Comparison of ENCODE assay signal across 14 cellular contexts in genomic region chr21:39022035-39022900, GRCh38.
DNase-seq lines count a peak whose midpoint lies in the region; ATAC-seq and TF ChIP-seq lines count a peak whose summit lies in the region.
"Had no signal": no experiment of that assay in that cellular context is flagged by ENCODE, and none has a peak within 500 bp of the region (broad histone marks: within the 10 kb centered on the region; RNA-seq: fewer than 3 reads in every experiment).

No MANE protein-coding gene starts in this region.

- H3K9me3 ChIP-seq in DND-41 (ENCODE audit: insufficient read depth, low read length, severe bottlenecking) (peaks cover 12% of the 10 kb centered on the region), skeletal muscle tissue (ENCODE audit: control insufficient read depth in 3 of 3, low read length in 3 of 3) (no peaks in the 10 kb centered on the region)

- peak; percentile 80 for ATAC-seq in DND-41 (ENCODE audit: insufficient read depth, low read depth)
- ATAC-seq: PC-3 had no signal

- TF ChIP-seq CTCF in DND-41 (IDR thresholded peaks at IDR 0.05; ENCODE audit: borderline replicate concordance, extremely low read depth, low read length, poor library complexity, severe bottlenecking) (no peak), glutamatergic neuron (IDR thresholded peaks at IDR 0.05; ENCODE audit: partially characterized antibody, unreplicated experiment) (peak; percentile 13), endothelial cell (IDR thresholded peaks at IDR 0.05; ENCODE audit: unreplicated experiment) (no peak)

- H3K27me3 Mint-ChIP-seq in glutamatergic neuron (ENCODE audit: unreplicated experiment) = peaks cover 2% of the 10 kb centered on the region
- peaks cover 6% of the 10 kb centered on the region for H3K27me3 Mint-ChIP-seq in endothelial cell (ENCODE audit: unreplicated experiment)
- peaks cover 3 to 5% (median 4%) of the 10 kb centered on the region in 3 donors for H3K27me3 Mint-ChIP-seq in immature natural killer cell (ENCODE audit: low read depth in 3 of 3)

- no peaks in the 10 kb centered on the region for H3K79me2 ChIP-seq in DND-41 (ENCODE audit: insufficient read depth, low read length)

- DNase-seq in DND-41 (peak; percentile 63), NCI-H2196 treated with DMSO at 0.1 percent for 48 hours (lab: John Stamatoyannopoulos, UW; ENCODE audit: unreplicated experiment) (peak; percentile 87), glutamatergic neuron (no peak), endothelial cell (ENCODE audit: low spot score) (no peak), immature natural killer cell (no peak), globus pallidus (ENCODE audit: low spot score) (no peak), DMS53 (lab: John Stamatoyannopoulos, UW) (no peak)
- DNase-seq: caudate nucleus, foreskin fibroblast, NCI-H1048, PC-3 had no signal

- H3K9ac ChIP-seq in DND-41 (ENCODE audit: low read depth, low read length) (no peak overlapping the region), skeletal muscle tissue (ENCODE audit: low read depth in 1 of 3, low read length in 3 of 3) (peak overlapping the region; percentile 5 to 85 (median 37))

- H3K4me1 ChIP-seq in DND-41 (ENCODE audit: insufficient read depth, low read length) = peaks cover 29% of the 10 kb centered on the region
- H3K4me1 ChIP-seq in skeletal muscle tissue (ENCODE audit: control insufficient read depth in 3 of 3, insufficient read depth in 3 of 3, low read length in 3 of 3) = peaks cover 23 to 28% (median 28%) of the 10 kb centered on the region in 3 donors

- H3K9me3 Mint-ChIP-seq in glutamatergic neuron (ENCODE audit: unreplicated experiment) = no peaks in the 10 kb centered on the region
- no peaks in the 10 kb centered on the region for H3K9me3 Mint-ChIP-seq in endothelial cell (ENCODE audit: unreplicated experiment)
- no peaks in the 10 kb centered on the region for H3K9me3 Mint-ChIP-seq in immature natural killer cell

- H3K36me3 Mint-ChIP-seq in glutamatergic neuron (ENCODE audit: unreplicated experiment) = peaks cover 7% of the 10 kb centered on the region
- H3K36me3 Mint-ChIP-seq in endothelial cell (ENCODE audit: low read depth, unreplicated experiment) = no peaks in the 10 kb centered on the region
- peaks cover 0 to 3% (median 0%) of the 10 kb centered on the region in 3 donors for H3K36me3 Mint-ChIP-seq in immature natural killer cell

- no peaks in the 10 kb centered on the region for H3K27me3 ChIP-seq in DND-41 (ENCODE audit: insufficient read depth, low read length, poor library complexity)
- no peaks in the 10 kb centered on the region for H3K27me3 ChIP-seq in skeletal muscle tissue (ENCODE audit: control insufficient read depth in 3 of 3, insufficient read depth in 3 of 3, low read length in 3 of 3)

- no peak overlapping the region for H3K4me2 ChIP-seq in DND-41 (ENCODE audit: insufficient read depth, low read length)

- H3K4me1 Mint-ChIP-seq in glutamatergic neuron (ENCODE audit: low read depth, unreplicated experiment) = peaks cover 3% of the 10 kb centered on the region
- H3K4me1 Mint-ChIP-seq in endothelial cell (ENCODE audit: unreplicated experiment) = peaks cover 25% of the 10 kb centered on the region
- peaks cover 5 to 11% of the 10 kb centered on the region in 2 donors for H3K4me1 Mint-ChIP-seq in immature natural killer cell

- H3K27ac Mint-ChIP-seq in glutamatergic neuron (ENCODE audit: unreplicated experiment) (no peak overlapping the region), endothelial cell (ENCODE audit: unreplicated experiment) (no peak overlapping the region), immature natural killer cell (no peak overlapping the region)

- H3K27ac ChIP-seq in DND-41 (ENCODE audit: low read length) = peak overlapping the region; percentile 65
- peak overlapping the region; percentile 70 for H3K27ac ChIP-seq in skeletal muscle tissue (ENCODE audit: low read depth, low read length)
- H3K27ac ChIP-seq: C4-2B, WERI-Rb-1 had no signal

- no peak overlapping the region for H3K4me3 ChIP-seq in DND-41 (ENCODE audit: low read depth in 1 of 2, low read length in 2 of 2)
- H3K4me3 ChIP-seq in skeletal muscle tissue (ENCODE audit: low read length in 3 of 3) = no peak overlapping the region

- H4K20me1 ChIP-seq in DND-41 (ENCODE audit: insufficient read depth, low read length) = no peaks in the 10 kb centered on the region

- H3K4me3 Mint-ChIP-seq in glutamatergic neuron (ENCODE audit: unreplicated experiment) = no peak overlapping the region
- H3K4me3 Mint-ChIP-seq in endothelial cell (ENCODE audit: unreplicated experiment) = no peak overlapping the region
- no peak overlapping the region for H3K4me3 Mint-ChIP-seq in immature natural killer cell

- H2AFZ ChIP-seq in DND-41 (ENCODE audit: low read depth, low read length) = no peak overlapping the region

- H3K36me3 ChIP-seq in DND-41 (ENCODE audit: insufficient read depth, low read length) = no peaks in the 10 kb centered on the region
- H3K36me3 ChIP-seq in skeletal muscle tissue (ENCODE audit: control insufficient read depth in 3 of 3, insufficient read depth in 3 of 3, low read length in 3 of 3) = no peaks in the 10 kb centered on the region
- H3K36me3 ChIP-seq: WERI-Rb-1 had no signal

Comparison
In these comparisons a context has a peak if more than half of its experiments do, and no peak if none do; other contexts are left out.
1. DNase-seq: peak in DND-41 (single experiment) and NCI-H2196 treated with DMSO at 0.1 percent for 48 hours (single experiment); none in glutamatergic neuron (single experiment), endothelial cell (single experiment), immature natural killer cell (0 of 3), globus pallidus (single experiment) and DMS53 (single experiment).